Comparison of ENCODE assay signal across 3 cellular contexts in genomic region chr3:33977227-33977626, GRCh38.
A peak's percentile ranks its signal among the peaks of the same experiment; 100 is the strongest.
TF ChIP-seq lines count a peak whose summit lies in the region.

No MANE protein-coding gene starts in this region.

TF ChIP-seq in HepG2, 621 proteins besides CTCF, POLR2A, EP300 and RAD21:
- TF ChIP-seq MTERF4 (CRISPR knock-in tag; IDR thresholded peaks at IDR 0.05) (no peak), ZIK1 (CRISPR knock-in tag; IDR thresholded peaks at IDR 0.05; ENCODE audit: borderline replicate concordance, low read depth) (no peak), ARID4A (CRISPR knock-in tag; IDR thresholded peaks at IDR 0.05; ENCODE audit: borderline replicate concordance) (no peak), ZNF280D (CRISPR knock-in tag; IDR thresholded peaks at IDR 0.05) (no peak), RARA (CRISPR knock-in tag; IDR thresholded peaks at IDR 0.05) (no peak), CEBPB (IDR thresholded peaks at IDR 0.05; ENCODE audit: borderline replicate concordance, low read depth, low read length) (peak; percentile 40; the same call in 1 of the 2 replicates)

TF ChIP-seq in IMR-90, 13 proteins besides CTCF, POLR2A, EP300 and RAD21:
- TF ChIP-seq CEBPB (IDR thresholded peaks at IDR 0.05; ENCODE audit: low read depth, low read length) (peak; percentile 76), SMC3 (IDR thresholded peaks at IDR 0.05; ENCODE audit: low read depth, low read length) (no peak)

TF ChIP-seq in K562, 482 proteins besides CTCF, POLR2A, EP300 and RAD21:
- TF ChIP-seq CEBPB (tag; IDR thresholded peaks at IDR 0.05) (peak; percentile 84), CEBPG (CRISPR knock-in tag; IDR thresholded peaks at IDR 0.05) (no peak), CEBPG (tag; conservative IDR thresholded peaks at IDR 0.05 in 1 of 2, IDR thresholded peaks at IDR 0.05 in 1 of 2) (peak; percentile 47 to 71; a peak in 3 of 4 replicates), PML (IDR thresholded peaks at IDR 0.05; ENCODE audit: low read length) (no peak), PRMT5 (CRISPR knock-in tag; IDR thresholded peaks at IDR 0.05) (no peak)
TF ChIP-seq in K562: peak in this region for 2.
